28 cellular contexts compared by ENCODE assay signal in genomic region chr6:75975904-75976303, GRCh38.
DNase-seq lines count a peak whose midpoint lies in the region; TF ChIP-seq lines count a peak whose summit lies in the region.
"Had no signal": no experiment of that assay in that cellular context is flagged by ENCODE, and none has a peak within 500 bp of the region (broad histone marks: within the 10 kb centered on the region; RNA-seq: fewer than 3 reads in every experiment).

No MANE protein-coding gene starts in this region.

- no peak for TF ChIP-seq CTCF in HEK293 (tag by site-specific recombination; IDR thresholded peaks at IDR 0.05)

- POLR2A ChIA-PET in HEK293 (lab: Yijun Ruan, JAX), result no interaction called here
- POLR2A ChIA-PET in CD8-positive, alpha-beta memory T cell (lab: Charles Lee), result no interaction called here

- CTCF ChIA-PET in HEK293 (lab: Yijun Ruan, JAX), result no interaction called here
- CTCF ChIA-PET in CD8-positive, alpha-beta memory T cell (lab: Charles Lee), result no interaction called here

- H3K4me1 ChIP-seq in HEK293 (ENCODE audit: control insufficient read depth, insufficient read depth, low read length), result no peaks in the 10 kb centered on the region
- H3K4me1 ChIP-seq in CD8-positive, alpha-beta memory T cell (ENCODE audit: insufficient read depth, low read length), result no peaks in the 10 kb centered on the region
- H3K4me1 ChIP-seq: A549; BE2C; BLaER1; BLaER1 treated with 17β-estradiol and CSF1 and Interleukin-3, amounts not matched to agents 10 nM and 100 nM; Caco-2 had no signal

- no peak for DNase-seq in CD8-positive, alpha-beta memory T cell
- DNase-seq: 8988T; ACHN; AML-193; BE2C; C1 segment of cervical spinal cord; Caco-2; Calu3; CD4-positive, alpha-beta memory T cell; CD4-positive, alpha-beta T cell; CD4-positive, CD25-positive, alpha-beta regulatory T cell; CD8-positive, alpha-beta T cell; COR-L47; DMS 273 treated with DMSO at 0.1 percent for 48 hours; DMS153; DMS53; DMS79; DMS79 treated with DMSO at 0.1 percent for 48 hours; DND-41; EL had no signal

- no peaks in the 10 kb centered on the region for H3K27me3 ChIP-seq in CD8-positive, alpha-beta memory T cell (ENCODE audit: insufficient read depth, low read length, poor library complexity, severe bottlenecking)
- H3K27me3 ChIP-seq: BE2C; BLaER1; BLaER1 treated with 17β-estradiol and CSF1 and Interleukin-3, amounts not matched to agents 10 nM and 100 nM had no signal

- no peak overlapping the region for H3K27ac ChIP-seq in HEK293 (ENCODE audit: extremely low read depth, low read depth, low read length)
- H3K27ac ChIP-seq in CD8-positive, alpha-beta memory T cell (ENCODE audit: low read depth, low read length), result no peak overlapping the region
- H3K27ac ChIP-seq: 22Rv1; A549; BLaER1; BLaER1 treated with 17β-estradiol and CSF1 and Interleukin-3, amounts not matched to agents 10 nM and 100 nM; C4-2B had no signal

- no peaks in the 10 kb centered on the region for H3K9me3 ChIP-seq in HEK293 (ENCODE audit: control insufficient read depth, insufficient read depth, low read depth, low read length)
- H3K9me3 ChIP-seq in CD8-positive, alpha-beta memory T cell (ENCODE audit: low read length), result no peaks in the 10 kb centered on the region
- H3K9me3 ChIP-seq: A549; BE2C; BLaER1; BLaER1 treated with 17β-estradiol and CSF1 and Interleukin-3, amounts not matched to agents 10 nM and 100 nM; Caco-2 had no signal

- no peak overlapping the region for H3K27ac Mint-ChIP-seq in CD8-positive, alpha-beta memory T cell
- H3K27ac Mint-ChIP-seq: B cell; CD14-positive monocyte; CD4-positive, alpha-beta memory T cell; CD4-positive, alpha-beta T cell; CD4-positive, CD25-positive, alpha-beta regulatory T cell; CD8-positive, alpha-beta T cell had no signal

- H3K27me3 Mint-ChIP-seq in CD8-positive, alpha-beta memory T cell, result peaks cover 0 to 8% of the 10 kb centered on the region in 2 donors
- H3K27me3 Mint-ChIP-seq: B cell; CD4-positive, alpha-beta T cell; CD4-positive, CD25-positive, alpha-beta regulatory T cell had no signal

- no peak overlapping the region for H3K4me3 ChIP-seq in HEK293 (ENCODE audit: low read depth, low read length)
- no peak overlapping the region for H3K4me3 ChIP-seq in CD8-positive, alpha-beta memory T cell (ENCODE audit: low read length)
- H3K4me3 ChIP-seq: A549; BLaER1; BLaER1 treated with 17β-estradiol and CSF1 and Interleukin-3, amounts not matched to agents 10 nM and 100 nM had no signal

- no peaks in the 10 kb centered on the region for H3K4me1 Mint-ChIP-seq in CD8-positive, alpha-beta memory T cell
- H3K4me1 Mint-ChIP-seq: B cell; CD14-positive monocyte; CD4-positive, alpha-beta memory T cell; CD4-positive, CD25-positive, alpha-beta regulatory T cell had no signal

- H3K4me3 Mint-ChIP-seq in CD8-positive, alpha-beta memory T cell, result no peak overlapping the region
- H3K4me3 Mint-ChIP-seq: B cell; CD14-positive monocyte; CD4-positive, alpha-beta memory T cell; CD4-positive, alpha-beta T cell; CD4-positive, CD25-positive, alpha-beta regulatory T cell; CD8-positive, alpha-beta T cell had no signal

- no peaks in the 10 kb centered on the region for H3K36me3 Mint-ChIP-seq in CD8-positive, alpha-beta memory T cell
- H3K36me3 Mint-ChIP-seq: CD14-positive monocyte; CD4-positive, alpha-beta memory T cell; CD4-positive, CD25-positive, alpha-beta regulatory T cell; CD8-positive, alpha-beta T cell had no signal

- H3K36me3 ChIP-seq in HEK293 (ENCODE audit: control insufficient read depth in 2 of 2, insufficient read depth in 1 of 2, low read length in 2 of 2), result no peaks in the 10 kb centered on the region
- H3K36me3 ChIP-seq in CD8-positive, alpha-beta memory T cell (ENCODE audit: insufficient read depth, low read length), result no peaks in the 10 kb centered on the region
- H3K36me3 ChIP-seq: BE2C; BLaER1; BLaER1 treated with 17β-estradiol and CSF1 and Interleukin-3, amounts not matched to agents 10 nM and 100 nM had no signal

- peaks cover 0 to 10% (median 0%) of the 10 kb centered on the region in 5 donors for H3K9me3 Mint-ChIP-seq in CD8-positive, alpha-beta memory T cell
- H3K9me3 Mint-ChIP-seq: CD8-positive, alpha-beta T cell had no signal

TF ChIP-seq in HEK293, 187 proteins besides CTCF, POLR2A, EP300 and RAD21:
- peak; percentile 97 for TF ChIP-seq ZNF510 (tag by site-specific recombination; IDR thresholded peaks at IDR 0.05; ENCODE audit: insufficient replicate concordance)
- no peak for TF ChIP-seq ZBTB48 (tag by site-specific recombination; IDR thresholded peaks at IDR 0.05)
- TF ChIP-seq ZEB2 (tag by site-specific recombination; IDR thresholded peaks at IDR 0.05), result no peak
- TF ChIP-seq ZNF560 (tag by site-specific recombination; IDR thresholded peaks at IDR 0.05; ENCODE audit: borderline replicate concordance), result no peak
- no peak for TF ChIP-seq ELK4 (IDR thresholded peaks at IDR 0.05; ENCODE audit: borderline replicate concordance, low read depth, low read length)
TF ChIP-seq in HEK293: peak in this region for 1.
